In genomic region chr16:82660966-82661365, GRCh38 we compare ENCODE assay signal across 16 cellular contexts. TPM values are rescaled to one million over a fixed set of nuclear protein-coding genes. Genes with fewer than 3 reads are reported as not detected.
"Had no signal": no experiment of that assay in that cellular context is flagged by ENCODE, and none has a peak within 500 bp of the region (broad histone marks: within the 10 kb centered on the region; RNA-seq: fewer than 3 reads in every experiment).

No MANE protein-coding gene starts in this region.

- DNase-seq: activated CD4-positive, alpha-beta T cell treated with anti-CD3 and anti-CD28 coated beads for 1 hour; activated naive CD4-positive, alpha-beta T cell treated with anti-CD3 and anti-CD28 coated beads, Interleukin-2, amount 50 U/mL, for 16 hours; aorta; cortex of kidney; midbrain; naive B cell; ovary; thyroid gland; WERI-Rb-1 had no signal

- H3K27me3 ChIP-seq: ovary, thyroid gland had no signal

- H3K9me3 ChIP-seq: ovary, thyroid gland had no signal

- ATAC-seq: left lobe of liver, sciatic nerve had no signal

- H3K27ac ChIP-seq: ovary, thyroid gland, WERI-Rb-1 had no signal

- H3K36me3 ChIP-seq: ovary, thyroid gland, WERI-Rb-1 had no signal

- FAIRE-seq: endometrium, frontal cortex, keratinocyte had no signal

- H3K4me1 ChIP-seq: thyroid gland had no signal

- H3K4me3 ChIP-seq: ovary, thyroid gland had no signal

RNA-seq across cellular contexts. Expression of gene CDH13, which starts 34.2 kb away (rescaled TPM):
- total RNA-seq: activated CD8-positive, alpha-beta memory T cell treated with anti-CD3 and anti-CD28 coated beads for 36 hours; activated T-cell treated with anti-CD3 and anti-CD28 coated beads, Interleukin-2, amount 50 U/mL, for 72 hours had no signal
